Comparison of ENCODE assay signal across 8 cellular contexts in genomic region chr3:138834359-138835176, GRCh38. TPM values are rescaled to one million over a fixed set of nuclear protein-coding genes. Genes with fewer than 3 reads are reported as not detected.
DNase-seq lines count a peak whose midpoint lies in the region; ATAC-seq and TF ChIP-seq lines count a peak whose summit lies in the region.

Gene PIK3CB (minus strand): TSS chr3:138834928. CDS start chr3:138759343, 75,585 bp downstream.

- peak within 1 kb of the TSS; percentile 81 for H3K4me3 ChIP-seq in GM06990 (replicated peaks; ENCODE audit: low read depth, low read length)
- peak within 1 kb of the TSS; percentile 91 for H3K4me3 ChIP-seq in HEK293 (ENCODE audit: low read depth, low read length)
- peak within 1 kb of the TSS; percentile 83 for H3K4me3 ChIP-seq in parathyroid adenoma (ENCODE audit: low read depth, low read length)
- peak within 1 kb of the TSS; percentile 69 to 86 for H3K4me3 ChIP-seq in tibial artery

- intact Hi-C loops in tibial artery (cut with DNase I; ENCODE audit: low total_unique reads) = loop anchor here (10.0 kb wide), 2 partner anchors 80 to 240 kb away; partner anchors contain the start of gene CEP70

- H3K4me2 ChIP-seq in parathyroid adenoma (ENCODE audit: low read length) = peak within 1 kb of the TSS; percentile 95

- H2AFZ ChIP-seq in parathyroid adenoma = peak within 1 kb of the TSS; percentile 80

- H3K27ac ChIP-seq in HEK293 (ENCODE audit: extremely low read depth, low read depth, low read length) (peak within 1 kb of the TSS; percentile 85), parathyroid adenoma (peak within 1 kb of the TSS; percentile 87), tibial artery (peak within 1 kb of the TSS; percentile 84 to 96)

- no peaks in the 10 kb centered on the region for H3K27me3 ChIP-seq in GM06990 (replicated peaks; ENCODE audit: control insufficient read depth, insufficient read depth, low read length)
- no peaks in the 10 kb centered on the region for H3K27me3 ChIP-seq in parathyroid adenoma (ENCODE audit: control insufficient read depth, insufficient read depth, low read length)
- no peaks in the 10 kb centered on the region for H3K27me3 ChIP-seq in tibial artery

- peak within 1 kb of the TSS; percentile 96 for H3K4me3 Mint-ChIP-seq in glutamatergic neuron (ENCODE audit: unreplicated experiment)

- peaks cover 6% of the 10 kb centered on the region for H3K27me3 Mint-ChIP-seq in glutamatergic neuron (ENCODE audit: unreplicated experiment)

- H3K4me1 Mint-ChIP-seq in glutamatergic neuron (ENCODE audit: low read depth, unreplicated experiment) = peaks cover 10% of the 10 kb centered on the region

- CTCF ChIA-PET in HEK293 (lab: Yijun Ruan, JAX) = interaction anchor here (2.2 kb wide), 1 partner anchor 81 kb away, joined by 8 read pairs; no protein-coding TSS in a partner anchor

- peak within 1 kb of the TSS; percentile 97 to 98 for H3K27ac Mint-ChIP-seq in activated naive CD4-positive, alpha-beta T cell treated with anti-CD3 and anti-CD28 coated beads, Interleukin-2, amount 50 U/mL, for 72 hours
- peak within 1 kb of the TSS; percentile 99 for H3K27ac Mint-ChIP-seq in glutamatergic neuron (ENCODE audit: unreplicated experiment)

- peak; percentile 89 for DNase-seq in GM06990 (ENCODE audit: extremely low read depth, insufficient read length)
- DNase-seq in NAMALWA (ENCODE audit: low spot score) = peak; percentile 91
- peak; percentile 51 for DNase-seq in SKM-1 (lab: John Stamatoyannopoulos, UW; ENCODE audit: unreplicated experiment)
- DNase-seq in activated naive CD4-positive, alpha-beta T cell treated with anti-CD3 and anti-CD28 coated beads, Interleukin-2, amount 50 U/mL, for 72 hours (ENCODE audit: low spot score in 2 of 2) = peak; percentile 81 to 92
- DNase-seq in glutamatergic neuron = peak; percentile 94
- DNase-seq in tibial artery = peak; percentile 84 to 93

- ATAC-seq in activated naive CD4-positive, alpha-beta T cell treated with anti-CD3 and anti-CD28 coated beads, Interleukin-2, amount 50 U/mL, for 72 hours = peak; percentile 89 to 91

- H3K9me3 ChIP-seq in HEK293 (ENCODE audit: control insufficient read depth, insufficient read depth, low read depth, low read length) (no peaks in the 10 kb centered on the region), parathyroid adenoma (ENCODE audit: control insufficient read depth, low read length) (no peaks in the 10 kb centered on the region), tibial artery (no peaks in the 10 kb centered on the region)

- peak within 1 kb of the TSS; percentile 90 for H3K9ac ChIP-seq in parathyroid adenoma

- POLR2A ChIA-PET in HEK293 (lab: Yijun Ruan, JAX) = interaction anchor here (3.1 kb wide), 1 partner anchor 81 kb away, joined by 15 read pairs; no protein-coding TSS in a partner anchor

- TF ChIP-seq CTCF in GM06990 (IDR thresholded peaks at IDR 0.05; ENCODE audit: insufficient read depth, low read length, poor library complexity, severe bottlenecking) (peak; percentile 48), HEK293 (tag by site-specific recombination; IDR thresholded peaks at IDR 0.05) (peak; percentile 94), glutamatergic neuron (IDR thresholded peaks at IDR 0.05; ENCODE audit: partially characterized antibody, unreplicated experiment) (peak; percentile 41), parathyroid adenoma (IDR thresholded peaks at IDR 0.05) (no peak), tibial artery (IDR thresholded peaks at IDR 0.05) (peak in 1 of 2 experiments; percentile 26)

- H3K36me3 Mint-ChIP-seq in activated naive CD4-positive, alpha-beta T cell treated with anti-CD3 and anti-CD28 coated beads, Interleukin-2, amount 50 U/mL, for 72 hours = peaks cover 17 to 21% of the 10 kb centered on the region in 2 donors
- peaks cover 4% of the 10 kb centered on the region for H3K36me3 Mint-ChIP-seq in glutamatergic neuron (ENCODE audit: unreplicated experiment)

- H3K4me1 ChIP-seq in HEK293 (ENCODE audit: control insufficient read depth, insufficient read depth, low read length) (no peaks in the 10 kb centered on the region), parathyroid adenoma (peaks cover 4% of the 10 kb centered on the region), tibial artery (peaks cover 0 to 19% (median 11%) of the 10 kb centered on the region in 4 donors)

- no peaks in the 10 kb centered on the region for H3K36me3 ChIP-seq in GM06990 (ENCODE audit: control insufficient read depth, insufficient read depth, low read length)
- no peaks in the 10 kb centered on the region for H3K36me3 ChIP-seq in HEK293 (ENCODE audit: control insufficient read depth in 2 of 2, insufficient read depth in 1 of 2, low read length in 2 of 2)
- H3K36me3 ChIP-seq in parathyroid adenoma (ENCODE audit: control insufficient read depth, insufficient read depth, low read length) = no peaks in the 10 kb centered on the region
- H3K36me3 ChIP-seq in tibial artery = no peaks in the 10 kb centered on the region

- peaks cover 26% of the 10 kb centered on the region for H3K79me2 ChIP-seq in parathyroid adenoma

- H3K9me3 Mint-ChIP-seq in activated naive CD4-positive, alpha-beta T cell treated with anti-CD3 and anti-CD28 coated beads, Interleukin-2, amount 50 U/mL, for 72 hours = no peaks in the 10 kb centered on the region
- peaks cover 9% of the 10 kb centered on the region for H3K9me3 Mint-ChIP-seq in glutamatergic neuron (ENCODE audit: unreplicated experiment)

TF ChIP-seq in HEK293, 187 proteins besides CTCF, POLR2A, EP300 and RAD21 (continues in another document):
- TF ChIP-seq ZNF510 (tag by site-specific recombination; IDR thresholded peaks at IDR 0.05; ENCODE audit: insufficient replicate concordance) (no peak), ZBTB7A (tag by site-specific recombination; IDR thresholded peaks at IDR 0.05; ENCODE audit: low read depth) (no peak), ZEB2 (tag by site-specific recombination; IDR thresholded peaks at IDR 0.05) (peak; percentile 13; the same call in 1 of the 2 replicates), ZNF23 (tag by site-specific recombination; IDR thresholded peaks at IDR 0.05; ENCODE audit: borderline replicate concordance) (no peak), ZNF514 (tag by site-specific recombination; IDR thresholded peaks at IDR 0.05) (no peak), BCL11A (tag by site-specific recombination; IDR thresholded peaks at IDR 0.05; ENCODE audit: low read depth) (no peak), ZNF16 (tag by site-specific recombination; IDR thresholded peaks at IDR 0.05; ENCODE audit: low read depth) (no peak), SP7 (tag by site-specific recombination; IDR thresholded peaks at IDR 0.05) (peak; percentile 36; the same call in 1 of the 2 replicates), KLF8 (tag by site-specific recombination; IDR thresholded peaks at IDR 0.05) (no peak), ZNF776 (tag by site-specific recombination; IDR thresholded peaks at IDR 0.05; ENCODE audit: borderline replicate concordance) (no peak), ZNF302 (tag by site-specific recombination; IDR thresholded peaks at IDR 0.05; ENCODE audit: low read depth) (no peak), ZNF501 (tag by site-specific recombination; IDR thresholded peaks at IDR 0.05) (no peak), ZNF138 (tag by site-specific recombination; IDR thresholded peaks at IDR 0.05; ENCODE audit: borderline replicate concordance) (no peak), SETDB1 (IDR thresholded peaks at IDR 0.05; ENCODE audit: insufficient read length, low read length) (no peak), TCF7L2 (IDR thresholded peaks at IDR 0.05; ENCODE audit: borderline replicate concordance, low read depth, low read length) (no peak)
- TF ChIP-seq, protein P1, sequence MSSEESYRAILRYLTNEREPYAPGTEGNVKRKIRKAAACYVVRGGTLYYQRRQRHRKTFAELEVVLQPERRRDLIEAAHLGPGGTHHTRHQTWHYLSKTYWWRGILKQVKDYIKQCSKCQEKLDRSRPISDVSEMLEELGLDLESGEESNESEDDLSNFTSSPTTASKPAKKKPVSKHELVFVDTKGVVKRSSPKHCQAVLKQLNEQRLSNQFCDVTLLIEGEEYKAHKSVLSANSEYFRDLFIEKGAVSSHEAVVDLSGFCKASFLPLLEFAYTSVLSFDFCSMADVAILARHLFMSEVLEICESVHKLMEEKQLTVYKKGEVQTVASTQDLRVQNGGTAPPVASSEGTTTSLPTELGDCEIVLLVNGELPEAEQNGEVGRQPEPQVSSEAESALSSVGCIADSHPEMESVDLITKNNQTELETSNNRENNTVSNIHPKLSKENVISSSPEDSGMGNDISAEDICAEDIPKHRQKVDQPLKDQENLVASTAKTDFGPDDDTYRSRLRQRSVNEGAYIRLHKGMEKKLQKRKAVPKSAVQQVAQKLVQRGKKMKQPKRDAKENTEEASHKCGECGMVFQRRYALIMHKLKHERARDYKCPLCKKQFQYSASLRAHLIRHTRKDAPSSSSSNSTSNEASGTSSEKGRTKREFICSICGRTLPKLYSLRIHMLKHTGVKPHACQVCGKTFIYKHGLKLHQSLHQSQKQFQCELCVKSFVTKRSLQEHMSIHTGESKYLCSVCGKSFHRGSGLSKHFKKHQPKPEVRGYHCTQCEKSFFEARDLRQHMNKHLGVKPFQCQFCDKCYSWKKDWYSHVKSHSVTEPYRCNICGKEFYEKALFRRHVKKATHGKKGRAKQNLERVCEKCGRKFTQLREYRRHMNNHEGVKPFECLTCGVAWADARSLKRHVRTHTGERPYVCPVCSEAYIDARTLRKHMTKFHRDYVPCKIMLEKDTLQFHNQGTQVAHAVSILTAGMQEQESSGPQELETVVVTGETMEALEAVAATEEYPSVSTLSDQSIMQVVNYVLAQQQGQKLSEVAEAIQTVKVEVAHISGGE (tag by site-specific recombination; conservative IDR thresholded peaks at IDR 0.05; ENCODE audit: low read depth) = no peak
- TF ChIP-seq, protein P2, sequence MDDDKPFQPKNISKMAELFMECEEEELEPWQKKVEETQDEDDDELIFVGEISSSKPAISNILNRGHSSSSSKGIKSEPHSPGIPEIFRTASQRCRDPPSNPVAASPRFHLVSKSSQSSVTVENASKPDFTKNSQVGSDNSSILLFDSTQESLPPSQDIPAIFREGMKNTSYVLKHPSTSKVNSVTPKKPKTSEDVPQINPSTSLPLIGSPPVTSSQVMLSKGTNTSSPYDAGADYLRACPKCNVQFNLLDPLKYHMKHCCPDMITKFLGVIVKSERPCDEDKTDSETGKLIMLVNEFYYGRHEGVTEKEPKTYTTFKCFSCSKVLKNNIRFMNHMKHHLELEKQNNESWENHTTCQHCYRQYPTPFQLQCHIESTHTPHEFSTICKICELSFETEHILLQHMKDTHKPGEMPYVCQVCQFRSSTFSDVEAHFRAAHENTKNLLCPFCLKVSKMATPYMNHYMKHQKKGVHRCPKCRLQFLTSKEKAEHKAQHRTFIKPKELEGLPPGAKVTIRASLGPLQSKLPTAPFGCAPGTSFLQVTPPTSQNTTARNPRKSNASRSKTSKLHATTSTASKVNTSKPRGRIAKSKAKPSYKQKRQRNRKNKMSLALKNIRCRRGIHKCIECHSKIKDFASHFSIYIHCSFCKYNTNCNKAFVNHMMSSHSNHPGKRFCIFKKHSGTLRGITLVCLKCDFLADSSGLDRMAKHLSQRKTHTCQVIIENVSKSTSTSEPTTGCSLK (tag by site-specific recombination; IDR thresholded peaks at IDR 0.05) = no peak

RNA-seq across cellular contexts. Expression of gene PIK3CB, which starts in this region (rescaled TPM):
- 10 to 100 TPM; 18.8 to 21.7 TPM for total RNA-seq in activated naive CD4-positive, alpha-beta T cell treated with anti-CD3 and anti-CD28 coated beads, Interleukin-2, amount 50 U/mL, for 72 hours
- total RNA-seq in glutamatergic neuron (ENCODE audit: unreplicated experiment) = 14.2 TPM

Comparison
In these comparisons a context has a peak if more than half of its experiments do, and no peak if none do; other contexts are left out.
1. Peak in every context shown above with its lines: DNase-seq, ATAC-seq, H3K4me3 ChIP-seq and H3K27ac ChIP-seq.